In the genomic region with DNA sequence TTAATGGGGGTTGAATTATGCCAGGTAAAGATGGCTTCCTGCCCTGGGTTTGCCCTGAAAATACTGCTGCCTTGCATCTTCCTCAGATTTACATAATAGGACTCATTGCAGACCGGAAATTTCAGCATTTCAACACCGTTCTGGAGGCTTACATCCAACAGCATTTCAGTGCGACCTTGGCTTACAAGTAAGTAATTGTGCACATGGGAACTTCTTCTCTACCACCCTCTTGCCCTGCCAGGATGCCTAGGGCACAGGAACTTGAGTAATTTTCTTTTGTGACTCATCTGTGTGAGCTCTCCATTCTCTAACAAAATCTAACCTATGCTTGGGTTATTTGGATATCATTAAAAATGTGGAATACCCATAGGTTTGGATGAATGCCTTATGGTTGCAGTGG, we compare ENCODE assay signal across 1 cellular context.
TF ChIP-seq lines count a peak whose summit lies in the region.

No MANE protein-coding gene starts in this region.

TF ChIP-seq in WTC11, 78 proteins besides CTCF, POLR2A, EP300 and RAD21 (continued from another document):
- TF ChIP-seq, protein P1, sequence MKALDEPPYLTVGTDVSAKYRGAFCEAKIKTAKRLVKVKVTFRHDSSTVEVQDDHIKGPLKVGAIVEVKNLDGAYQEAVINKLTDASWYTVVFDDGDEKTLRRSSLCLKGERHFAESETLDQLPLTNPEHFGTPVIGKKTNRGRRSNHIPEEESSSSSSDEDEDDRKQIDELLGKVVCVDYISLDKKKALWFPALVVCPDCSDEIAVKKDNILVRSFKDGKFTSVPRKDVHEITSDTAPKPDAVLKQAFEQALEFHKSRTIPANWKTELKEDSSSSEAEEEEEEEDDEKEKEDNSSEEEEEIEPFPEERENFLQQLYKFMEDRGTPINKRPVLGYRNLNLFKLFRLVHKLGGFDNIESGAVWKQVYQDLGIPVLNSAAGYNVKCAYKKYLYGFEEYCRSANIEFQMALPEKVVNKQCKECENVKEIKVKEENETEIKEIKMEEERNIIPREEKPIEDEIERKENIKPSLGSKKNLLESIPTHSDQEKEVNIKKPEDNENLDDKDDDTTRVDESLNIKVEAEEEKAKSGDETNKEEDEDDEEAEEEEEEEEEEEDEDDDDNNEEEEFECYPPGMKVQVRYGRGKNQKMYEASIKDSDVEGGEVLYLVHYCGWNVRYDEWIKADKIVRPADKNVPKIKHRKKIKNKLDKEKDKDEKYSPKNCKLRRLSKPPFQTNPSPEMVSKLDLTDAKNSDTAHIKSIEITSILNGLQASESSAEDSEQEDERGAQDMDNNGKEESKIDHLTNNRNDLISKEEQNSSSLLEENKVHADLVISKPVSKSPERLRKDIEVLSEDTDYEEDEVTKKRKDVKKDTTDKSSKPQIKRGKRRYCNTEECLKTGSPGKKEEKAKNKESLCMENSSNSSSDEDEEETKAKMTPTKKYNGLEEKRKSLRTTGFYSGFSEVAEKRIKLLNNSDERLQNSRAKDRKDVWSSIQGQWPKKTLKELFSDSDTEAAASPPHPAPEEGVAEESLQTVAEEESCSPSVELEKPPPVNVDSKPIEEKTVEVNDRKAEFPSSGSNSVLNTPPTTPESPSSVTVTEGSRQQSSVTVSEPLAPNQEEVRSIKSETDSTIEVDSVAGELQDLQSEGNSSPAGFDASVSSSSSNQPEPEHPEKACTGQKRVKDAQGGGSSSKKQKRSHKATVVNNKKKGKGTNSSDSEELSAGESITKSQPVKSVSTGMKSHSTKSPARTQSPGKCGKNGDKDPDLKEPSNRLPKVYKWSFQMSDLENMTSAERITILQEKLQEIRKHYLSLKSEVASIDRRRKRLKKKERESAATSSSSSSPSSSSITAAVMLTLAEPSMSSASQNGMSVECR (CRISPR knock-in tag; IDR thresholded peaks at IDR 0.05; ENCODE audit: borderline replicate concordance) = no peak
- TF ChIP-seq ATF1 (CRISPR knock-in tag; IDR thresholded peaks at IDR 0.05) = no peak
- TF ChIP-seq, protein P2, sequence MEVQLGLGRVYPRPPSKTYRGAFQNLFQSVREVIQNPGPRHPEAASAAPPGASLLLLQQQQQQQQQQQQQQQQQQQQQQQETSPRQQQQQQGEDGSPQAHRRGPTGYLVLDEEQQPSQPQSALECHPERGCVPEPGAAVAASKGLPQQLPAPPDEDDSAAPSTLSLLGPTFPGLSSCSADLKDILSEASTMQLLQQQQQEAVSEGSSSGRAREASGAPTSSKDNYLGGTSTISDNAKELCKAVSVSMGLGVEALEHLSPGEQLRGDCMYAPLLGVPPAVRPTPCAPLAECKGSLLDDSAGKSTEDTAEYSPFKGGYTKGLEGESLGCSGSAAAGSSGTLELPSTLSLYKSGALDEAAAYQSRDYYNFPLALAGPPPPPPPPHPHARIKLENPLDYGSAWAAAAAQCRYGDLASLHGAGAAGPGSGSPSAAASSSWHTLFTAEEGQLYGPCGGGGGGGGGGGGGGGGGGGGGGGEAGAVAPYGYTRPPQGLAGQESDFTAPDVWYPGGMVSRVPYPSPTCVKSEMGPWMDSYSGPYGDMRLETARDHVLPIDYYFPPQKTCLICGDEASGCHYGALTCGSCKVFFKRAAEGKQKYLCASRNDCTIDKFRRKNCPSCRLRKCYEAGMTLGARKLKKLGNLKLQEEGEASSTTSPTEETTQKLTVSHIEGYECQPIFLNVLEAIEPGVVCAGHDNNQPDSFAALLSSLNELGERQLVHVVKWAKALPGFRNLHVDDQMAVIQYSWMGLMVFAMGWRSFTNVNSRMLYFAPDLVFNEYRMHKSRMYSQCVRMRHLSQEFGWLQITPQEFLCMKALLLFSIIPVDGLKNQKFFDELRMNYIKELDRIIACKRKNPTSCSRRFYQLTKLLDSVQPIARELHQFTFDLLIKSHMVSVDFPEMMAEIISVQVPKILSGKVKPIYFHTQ (CRISPR knock-in tag; IDR thresholded peaks at IDR 0.05) = no peak
- TF ChIP-seq, protein P3, sequence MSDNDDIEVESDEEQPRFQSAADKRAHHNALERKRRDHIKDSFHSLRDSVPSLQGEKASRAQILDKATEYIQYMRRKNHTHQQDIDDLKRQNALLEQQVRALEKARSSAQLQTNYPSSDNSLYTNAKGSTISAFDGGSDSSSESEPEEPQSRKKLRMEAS (CRISPR knock-in tag; IDR thresholded peaks at IDR 0.05) = no peak
- TF ChIP-seq, protein P4, sequence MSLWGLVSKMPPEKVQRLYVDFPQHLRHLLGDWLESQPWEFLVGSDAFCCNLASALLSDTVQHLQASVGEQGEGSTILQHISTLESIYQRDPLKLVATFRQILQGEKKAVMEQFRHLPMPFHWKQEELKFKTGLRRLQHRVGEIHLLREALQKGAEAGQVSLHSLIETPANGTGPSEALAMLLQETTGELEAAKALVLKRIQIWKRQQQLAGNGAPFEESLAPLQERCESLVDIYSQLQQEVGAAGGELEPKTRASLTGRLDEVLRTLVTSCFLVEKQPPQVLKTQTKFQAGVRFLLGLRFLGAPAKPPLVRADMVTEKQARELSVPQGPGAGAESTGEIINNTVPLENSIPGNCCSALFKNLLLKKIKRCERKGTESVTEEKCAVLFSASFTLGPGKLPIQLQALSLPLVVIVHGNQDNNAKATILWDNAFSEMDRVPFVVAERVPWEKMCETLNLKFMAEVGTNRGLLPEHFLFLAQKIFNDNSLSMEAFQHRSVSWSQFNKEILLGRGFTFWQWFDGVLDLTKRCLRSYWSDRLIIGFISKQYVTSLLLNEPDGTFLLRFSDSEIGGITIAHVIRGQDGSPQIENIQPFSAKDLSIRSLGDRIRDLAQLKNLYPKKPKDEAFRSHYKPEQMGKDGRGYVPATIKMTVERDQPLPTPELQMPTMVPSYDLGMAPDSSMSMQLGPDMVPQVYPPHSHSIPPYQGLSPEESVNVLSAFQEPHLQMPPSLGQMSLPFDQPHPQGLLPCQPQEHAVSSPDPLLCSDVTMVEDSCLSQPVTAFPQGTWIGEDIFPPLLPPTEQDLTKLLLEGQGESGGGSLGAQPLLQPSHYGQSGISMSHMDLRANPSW (CRISPR knock-in tag; conservative IDR thresholded peaks at IDR 0.05; ENCODE audit: low read depth) = no peak
- no peak for TF ChIP-seq TCF7 (CRISPR knock-in tag; IDR thresholded peaks at IDR 0.05; ENCODE audit: low read depth)
- no peak for TF ChIP-seq SP1 (CRISPR knock-in tag; conservative IDR thresholded peaks at IDR 0.05)
- no peak for TF ChIP-seq JAZF1 (CRISPR knock-in tag; IDR thresholded peaks at IDR 0.05)
- TF ChIP-seq MXD4 (CRISPR knock-in tag; IDR thresholded peaks at IDR 0.05; ENCODE audit: borderline replicate concordance) = no peak
- no peak for TF ChIP-seq ETV6 (CRISPR knock-in tag; IDR thresholded peaks at IDR 0.05)
